Comparison of ENCODE assay signal across 11 cellular contexts in genomic region chr22:21755855-21756284, GRCh38. TPM values are rescaled to one million over a fixed set of nuclear protein-coding genes. Genes with fewer than 3 reads are reported as not detected.
A peak's percentile ranks its signal among the peaks of the same experiment; 100 is the strongest.
DNase-seq lines count a peak whose midpoint lies in the region; TF ChIP-seq lines count a peak whose summit lies in the region.
"Had no signal": no experiment of that assay in that cellular context is flagged by ENCODE, and none has a peak within 500 bp of the region (broad histone marks: within the 10 kb centered on the region; RNA-seq: fewer than 3 reads in every experiment).

No MANE protein-coding gene starts in this region.

- DNase-seq in GM13976 (ENCODE audit: low spot score) (peak; percentile 61), RPMI7951 (ENCODE audit: low read depth) (peak; percentile 7), osteoblast (ENCODE audit: insufficient read length, low spot score, missing footprints) (peak; percentile 97), T-helper 1 cell (no peak), COLO829 (ENCODE audit: low spot score) (no peak), cerebellar cortex (ENCODE audit: low spot score) (no peak)
- DNase-seq in stimulated activated CD4-positive, alpha-beta T cell treated with anti-CD3 and anti-CD28 coated beads, Interleukin-1b, Interleukin-23, amount 100 ng/mL, for 48 hours, result no peak
- DNase-seq: pancreas, PC-9 had no signal

- H3K27ac Mint-ChIP-seq in dendritic cell treated with granulocyte-macrophage colony-stimulating factor and Interleukin-4, amounts not matched to agents 40 ng/mL and 50 ng/mL, for 4 days, result peak overlapping the region; percentile 23

- peaks cover 16% of the 10 kb centered on the region for H3K36me3 ChIP-seq in osteoblast (ENCODE audit: insufficient read depth, low read length)
- H3K36me3 ChIP-seq: pancreas had no signal

- H3K79me2 ChIP-seq in osteoblast (ENCODE audit: insufficient read depth, low read length), result no peaks in the 10 kb centered on the region

- peaks cover 21% of the 10 kb centered on the region for H3K4me1 Mint-ChIP-seq in dendritic cell treated with granulocyte-macrophage colony-stimulating factor and Interleukin-4, amounts not matched to agents 40 ng/mL and 50 ng/mL, for 4 days (ENCODE audit: low read depth)

- no peak for TF ChIP-seq CTCF in GM13976 (IDR thresholded peaks at IDR 0.05; ENCODE audit: borderline replicate concordance, control extremely low read depth, extremely low read depth, insufficient read depth, missing control alignments)
- no peak for TF ChIP-seq CTCF in osteoblast (IDR thresholded peaks at IDR 0.05; ENCODE audit: extremely low read depth, low read depth, low read length)

- intact Hi-C loops in dendritic cell treated with granulocyte-macrophage colony-stimulating factor and Interleukin-4, amounts not matched to agents 40 ng/mL and 50 ng/mL, for 4 days (cut with micrococcal nuclease), result no loop called here

- no peak overlapping the region for H3K4me3 ChIP-seq in osteoblast (ENCODE audit: insufficient read depth, low read length)
- H3K4me3 ChIP-seq: pancreas, PC-9 had no signal

- no peaks in the 10 kb centered on the region for H3K27me3 ChIP-seq in osteoblast (ENCODE audit: insufficient read depth, low read length)
- H3K27me3 ChIP-seq: pancreas had no signal

- no peak overlapping the region for H2AFZ ChIP-seq in osteoblast (ENCODE audit: low read length)
- H2AFZ ChIP-seq: PC-9 had no signal

- peaks cover 17% of the 10 kb centered on the region for H4K20me1 ChIP-seq in osteoblast (ENCODE audit: insufficient read depth, low read length)

- no peaks in the 10 kb centered on the region for H3K9me3 Mint-ChIP-seq in dendritic cell treated with granulocyte-macrophage colony-stimulating factor and Interleukin-4, amounts not matched to agents 40 ng/mL and 50 ng/mL, for 4 days

- peak overlapping the region; percentile 73 for H3K27ac ChIP-seq in osteoblast (ENCODE audit: low read depth, low read length)
- H3K27ac ChIP-seq: KMS-11, pancreas, PC-9 had no signal

- no peak overlapping the region for H3K4me3 Mint-ChIP-seq in dendritic cell treated with granulocyte-macrophage colony-stimulating factor and Interleukin-4, amounts not matched to agents 40 ng/mL and 50 ng/mL, for 4 days

- H3K27me3 Mint-ChIP-seq in dendritic cell treated with granulocyte-macrophage colony-stimulating factor and Interleukin-4, amounts not matched to agents 40 ng/mL and 50 ng/mL, for 4 days, result no peaks in the 10 kb centered on the region

- H3K9me3 ChIP-seq in osteoblast (ENCODE audit: low read depth, low read length), result no peaks in the 10 kb centered on the region
- H3K9me3 ChIP-seq: pancreas had no signal

- H3K36me3 Mint-ChIP-seq in dendritic cell treated with granulocyte-macrophage colony-stimulating factor and Interleukin-4, amounts not matched to agents 40 ng/mL and 50 ng/mL, for 4 days (ENCODE audit: low read depth), result peaks cover 82% of the 10 kb centered on the region

- in situ Hi-C loops in GM13976 (cut with MboI; ENCODE audit: low sequenced_read_pairs, unreplicated experiment), result no loop called here

- peaks cover 39% of the 10 kb centered on the region for H3K4me1 ChIP-seq in osteoblast (ENCODE audit: insufficient read depth, low read length)
- H3K4me1 ChIP-seq: pancreas had no signal

- H3K4me2 ChIP-seq in osteoblast (ENCODE audit: insufficient read depth, low read length), result peak overlapping the region; percentile 77
- H3K4me2 ChIP-seq: KMS-11, PC-9 had no signal

RNA-seq across cellular contexts. Expression of gene YPEL1, which starts 20.3 kb away (rescaled TPM):
- 1.1 and 1.8 TPM in 2 replicates for total RNA-seq in RPMI7951 (2014; rRNA removed; shearing (Covaris generic))
- total RNA-seq in osteoblast, result 1.8 and 2.2 TPM in 2 replicates

Comparison
In these comparisons a context has a peak if more than half of its experiments do, and no peak if none do; other contexts are left out.
1. DNase-seq: peak in GM13976 (single experiment), RPMI7951 (single experiment) and osteoblast (single experiment); none in T-helper 1 cell (0 of 5), COLO829 (single experiment), cerebellar cortex (single experiment) and stimulated activated CD4-positive, alpha-beta T cell treated with anti-CD3 and anti-CD28 coated beads, Interleukin-1b, Interleukin-23, amount 100 ng/mL, for 48 hours (single experiment).